In genomic region chr19:5035105-5035761, GRCh38 we compare ENCODE assay signal across 22 cellular contexts.
A peak's percentile ranks its signal among the peaks of the same experiment; 100 is the strongest.
DNase-seq lines count a peak whose midpoint lies in the region; ATAC-seq and TF ChIP-seq lines count a peak whose summit lies in the region.
"Had no signal": no experiment of that assay in that cellular context is flagged by ENCODE, and none has a peak within 500 bp of the region (broad histone marks: within the 10 kb centered on the region; RNA-seq: fewer than 3 reads in every experiment).

No MANE protein-coding gene starts in this region.

- TF ChIP-seq POLR2A in ovary (IDR thresholded peaks at IDR 0.05) (no peak), lower leg skin (IDR thresholded peaks at IDR 0.05) (no peak)

- intact Hi-C loops in dorsolateral prefrontal cortex (cut with DNase I): no loop called here
- intact Hi-C loops in ovary (cut with DNase I): loop anchor here in 1 of 4 donors (10.0 kb wide), 1 partner anchor 160 kb away; no protein-coding TSS in a partner anchor
- intact Hi-C loops in lower leg skin (cut with DNase I; ENCODE audit: low total_unique reads): no loop called here

- no peak for TF ChIP-seq EP300 in ovary (IDR thresholded peaks at IDR 0.05)

- no peak for ATAC-seq in HG02571 (IDR thresholded peaks at IDR 0.05; ENCODE audit: unreplicated experiment)
- no peak for ATAC-seq in HG03442 (IDR thresholded peaks at IDR 0.05; ENCODE audit: unreplicated experiment)
- ATAC-seq: left lobe of liver; stimulated activated naive CD8-positive, alpha-beta T cell treated with anti-CD3 and anti-CD28 coated beads, Interleukin-15, Interleukin-2, amounts not matched to agents 100 U/mL and 50 U/mL, for 24 hours had no signal

- peaks cover 20% of the 10 kb centered on the region for H3K4me1 ChIP-seq in ovary (ENCODE audit: insufficient read depth)

- no peaks in the 10 kb centered on the region for H3K36me3 ChIP-seq in ovary

- WGBS in ovary, 3 donors: 9 to 26% (median 17%) methylated on average over 29 of the region's 29 CpGs
- 44 to 47% methylated on average over 29 of the region's 29 CpGs for WGBS in lower leg skin, 2 donors

- H3K4me3 ChIP-seq in dorsolateral prefrontal cortex (peak overlapping the region in 34 of 59 donors; percentile 5 to 50 (median 34)), ovary (no peak overlapping the region), lower leg skin (ENCODE audit: low read depth, poor library complexity, severe bottlenecking) (no peak overlapping the region)
- H3K4me3 ChIP-seq: sigmoid colon, tibial nerve had no signal

- TF ChIP-seq CTCF in dorsolateral prefrontal cortex (IDR thresholded peaks at IDR 0.05 in 54 of 56, conservative IDR thresholded peaks at IDR 0.05 in 2 of 56; ENCODE audit: low read depth in 1 of 56, partially characterized antibody in 56 of 56) (no peak), ovary (IDR thresholded peaks at IDR 0.05) (no peak), lower leg skin (IDR thresholded peaks at IDR 0.05) (no peak)

- H3K9me3 ChIP-seq in ovary: no peaks in the 10 kb centered on the region
- H3K9me3 ChIP-seq: sigmoid colon, tibial nerve had no signal

- H3K27me3 ChIP-seq in dorsolateral prefrontal cortex: no peaks in the 10 kb centered on the region
- H3K27me3 ChIP-seq in ovary: no peaks in the 10 kb centered on the region
- H3K27me3 ChIP-seq: sigmoid colon, tibial nerve had no signal

- H3K27ac ChIP-seq in dorsolateral prefrontal cortex (peak overlapping the region in 58 of 59 donors; percentile 30 to 95 (median 78)), ovary (peak overlapping the region in 1 of 2 donors; percentile 24)
- H3K27ac ChIP-seq: VCaP had no signal

- DNase-seq in NCI-H524 (lab: John Stamatoyannopoulos, UW) (peak; percentile 27 to 80), NCI-H524 treated with DMSO at 0.1 percent for 48 hours (lab: John Stamatoyannopoulos, UW) (no peak), dorsolateral prefrontal cortex (peak in 2 of 10 donors; percentile 46 to 53), ovary (peak; percentile 51 to 70 (median 62)), lower leg skin (ENCODE audit: low spot score in 2 of 2) (no peak), germinal center (ENCODE audit: low spot score) (no peak)
- DNase-seq: activated CD4-positive, alpha-beta T cell treated with anti-CD3 and anti-CD28 coated beads, Interleukin-2, amount 10 ng/mL, durations not matched to agents 24 days and 14 days; activated naive CD4-positive, alpha-beta T cell treated with anti-CD3 and anti-CD28 coated beads for 36 hours; central memory CD4-positive, alpha-beta T cell; DND-41; effector CD8-positive, alpha-beta T cell; foreskin fibroblast; naive B cell; NCI-H774; sigmoid colon; stimulated activated CD4-positive, alpha-beta T cell treated with anti-CD3 and anti-CD28 coated beads, Interleukin-15, amount 100 ng/mL, for 24 hours; stimulated activated naive CD8-positive, alpha-beta T cell treated with anti-CD3 and anti-CD28 coated beads, Interleukin-15, Interleukin-2, amounts not matched to agents 100 U/mL and 50 U/mL, for 24 hours had no signal

Comparison
In these comparisons a context has a peak if more than half of its experiments do, and no peak if none do; other contexts are left out.
1. DNase-seq: peak in NCI-H524 (2 of 2) and ovary (5 of 5); none in NCI-H524 treated with DMSO at 0.1 percent for 48 hours (single experiment), lower leg skin (0 of 2) and germinal center (single experiment).
2. H3K4me3 ChIP-seq: peak in dorsolateral prefrontal cortex (34 of 59); none in ovary (single experiment) and lower leg skin (single experiment).